25 cellular contexts compared by ENCODE assay signal in the genomic region with DNA sequence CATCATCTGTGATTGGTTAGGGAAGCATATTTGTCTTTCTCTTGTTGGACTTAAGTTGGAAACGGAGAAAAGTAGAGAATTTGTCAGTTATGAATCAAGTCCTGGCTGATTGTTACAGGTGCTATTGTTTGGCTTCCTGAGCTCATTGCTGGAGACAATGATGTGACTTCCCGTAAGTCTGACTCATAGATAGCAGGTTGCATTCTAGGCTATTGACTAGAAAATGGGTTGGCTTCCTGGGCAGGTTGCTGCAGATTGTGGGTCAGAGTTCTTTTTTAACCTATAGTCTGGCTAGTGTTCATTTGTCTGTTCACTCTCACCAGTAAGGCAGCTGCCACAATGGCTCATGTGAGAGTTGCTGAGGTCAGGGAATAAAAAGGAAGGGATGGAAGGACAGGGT.
A peak's percentile ranks its signal among the peaks of the same experiment; 100 is the strongest.
DNase-seq lines count a peak whose midpoint lies in the region; ATAC-seq and TF ChIP-seq lines count a peak whose summit lies in the region.
"Had no signal": no experiment of that assay in that cellular context is flagged by ENCODE, and none has a peak within 500 bp of the region (broad histone marks: within the 10 kb centered on the region; RNA-seq: fewer than 3 reads in every experiment).

No MANE protein-coding gene starts in this region.

- no peak for TF ChIP-seq EP300 in esophagus muscularis mucosa (IDR thresholded peaks at IDR 0.05)

- no peaks in the 10 kb centered on the region for H3K4me1 Mint-ChIP-seq in activated CD4-positive, alpha-beta T cell treated with anti-CD3 and anti-CD28 coated beads for 36 hours
- H3K4me1 Mint-ChIP-seq: activated naive CD4-positive, alpha-beta T cell treated with anti-CD3 and anti-CD28 coated beads, Interleukin-2, amount 50 U/mL, for 24 hours had no signal

- H3K4me3 ChIP-seq in esophagus muscularis mucosa: no peak overlapping the region
- H3K4me3 ChIP-seq: A549; ascending aorta; BLaER1 treated with 17β-estradiol and CSF1 and Interleukin-3, amounts not matched to agents 10 nM and 100 nM; gastrocnemius medialis; GM12878; HAP-1; prostate gland; SJSA1; stomach had no signal

- no peak overlapping the region for H3K27ac ChIP-seq in esophagus muscularis mucosa (replicated peaks in 1 of 4)
- H3K27ac ChIP-seq: A549; ascending aorta; BLaER1 treated with 17β-estradiol and CSF1 and Interleukin-3, amounts not matched to agents 10 nM and 100 nM; gastrocnemius medialis; prostate gland; SJSA1; stomach had no signal

- peaks cover 0 to 3% (median 1%) of the 10 kb centered on the region in 4 donors for H3K9me3 ChIP-seq in esophagus muscularis mucosa
- H3K9me3 ChIP-seq: A549, gastrocnemius medialis, HAP-1, prostate gland, SJSA1 had no signal

- H3K27me3 ChIP-seq in esophagus muscularis mucosa: no peaks in the 10 kb centered on the region
- H3K27me3 ChIP-seq: ascending aorta; BLaER1 treated with 17β-estradiol and CSF1 and Interleukin-3, amounts not matched to agents 10 nM and 100 nM; gastrocnemius medialis; SJSA1; stomach had no signal

- peaks cover 4% of the 10 kb centered on the region for H3K27me3 Mint-ChIP-seq in activated CD4-positive, alpha-beta T cell treated with anti-CD3 and anti-CD28 coated beads for 36 hours
- H3K27me3 Mint-ChIP-seq: activated naive CD4-positive, alpha-beta T cell treated with anti-CD3 and anti-CD28 coated beads, Interleukin-2, amount 50 U/mL, for 24 hours had no signal

- CTCF ChIA-PET in activated CD4-positive, alpha-beta T cell treated with anti-CD3 and anti-CD28 coated beads for 36 hours (lab: Charles Lee): interaction anchor here (0.5 kb wide), 1 partner anchor 1156 kb away, joined by 3 read pairs; no protein-coding TSS in a partner anchor

- WGBS in esophagus muscularis mucosa: 89% methylated on average over 2 of the region's 2 CpGs

- H3K36me3 Mint-ChIP-seq in activated CD4-positive, alpha-beta T cell treated with anti-CD3 and anti-CD28 coated beads for 36 hours (ENCODE audit: low read depth): no peaks in the 10 kb centered on the region
- H3K36me3 Mint-ChIP-seq: activated naive CD4-positive, alpha-beta T cell treated with anti-CD3 and anti-CD28 coated beads, Interleukin-2, amount 50 U/mL, for 24 hours had no signal

- peak; percentile 47 for ATAC-seq in activated CD4-positive, alpha-beta T cell treated with anti-CD3 and anti-CD28 coated beads for 36 hours
- ATAC-seq in HG03159 (IDR thresholded peaks at IDR 0.05; ENCODE audit: unreplicated experiment): no peak
- ATAC-seq: A549, gastrocnemius medialis, GM12878, WTC11 had no signal

- no peak for DNase-seq in activated CD4-positive, alpha-beta T cell treated with anti-CD3 and anti-CD28 coated beads for 36 hours
- DNase-seq in activated CD4-positive, alpha-beta T cell treated with anti-CD3 and anti-CD28 coated beads for 1 hour: no peak
- peak; percentile 82 for DNase-seq in SHP77 treated with DMSO at 0.1 percent for 48 hours (lab: John Stamatoyannopoulos, UW)
- DNase-seq in esophagus muscularis mucosa (ENCODE audit: extremely low spot score): peak; percentile 42
- peak; percentile 56 for DNase-seq in renal cortical epithelial cell (ENCODE audit: low read depth)
- DNase-seq in GM19240 (ENCODE audit: insufficient read length, low spot score): no peak
- DNase-seq in activated CD4-positive, CD25-positive, alpha-beta regulatory T cell treated with anti-CD3 and anti-CD28 coated beads, Interleukin-2, amount 50 U/mL, for 72 hours: no peak
- DNase-seq: gastrocnemius medialis; IMR-90; midbrain; NCI-H524 treated with DMSO at 0.1 percent for 48 hours; OCI-M1; small intestine; stimulated activated CD4-positive, alpha-beta T cell treated with anti-CD3 and anti-CD28 coated beads, Interleukin-4, amount 100 ng/mL, for 24 hours; stomach had no signal

- intact Hi-C loops in activated CD4-positive, alpha-beta T cell treated with anti-CD3 and anti-CD28 coated beads for 36 hours (cut with DNase I, micrococcal nuclease): no loop called here
- intact Hi-C loops in esophagus muscularis mucosa (cut with DNase I): no loop called here

- POLR2A ChIA-PET in activated CD4-positive, alpha-beta T cell treated with anti-CD3 and anti-CD28 coated beads for 36 hours (lab: Charles Lee): no interaction called here

- no peaks in the 10 kb centered on the region for H3K36me3 ChIP-seq in esophagus muscularis mucosa
- H3K36me3 ChIP-seq: ascending aorta; BLaER1 treated with 17β-estradiol and CSF1 and Interleukin-3, amounts not matched to agents 10 nM and 100 nM; gastrocnemius medialis; HAP-1; prostate gland; SJSA1; stomach had no signal

- H3K4me3 Mint-ChIP-seq in activated CD4-positive, alpha-beta T cell treated with anti-CD3 and anti-CD28 coated beads for 36 hours: no peak overlapping the region
- H3K4me3 Mint-ChIP-seq: activated naive CD4-positive, alpha-beta T cell treated with anti-CD3 and anti-CD28 coated beads, Interleukin-2, amount 50 U/mL, for 24 hours; WTC11 had no signal

- no peak overlapping the region for H3K27ac Mint-ChIP-seq in activated CD4-positive, alpha-beta T cell treated with anti-CD3 and anti-CD28 coated beads for 36 hours
- H3K27ac Mint-ChIP-seq: activated naive CD4-positive, alpha-beta T cell treated with anti-CD3 and anti-CD28 coated beads, Interleukin-2, amount 50 U/mL, for 24 hours; WTC11 had no signal

- H3K4me1 ChIP-seq in esophagus muscularis mucosa: peaks cover 0 to 16% (median 14%) of the 10 kb centered on the region in 4 donors
- H3K4me1 ChIP-seq: A549, ascending aorta, gastrocnemius medialis, HAP-1, prostate gland, SJSA1 had no signal

- TF ChIP-seq POLR2A in esophagus muscularis mucosa (IDR thresholded peaks at IDR 0.05; ENCODE audit: low read depth): no peak

- no peak for TF ChIP-seq CTCF in esophagus muscularis mucosa (IDR thresholded peaks at IDR 0.05)

- H3K9me3 Mint-ChIP-seq in activated CD4-positive, alpha-beta T cell treated with anti-CD3 and anti-CD28 coated beads for 36 hours (ENCODE audit: low read depth): no peaks in the 10 kb centered on the region

Comparison
In these comparisons a context has a peak if more than half of its experiments do, and no peak if none do; other contexts are left out.
1. DNase-seq: peak in SHP77 treated with DMSO at 0.1 percent for 48 hours (single experiment), esophagus muscularis mucosa (single experiment) and renal cortical epithelial cell (single experiment); none in activated CD4-positive, alpha-beta T cell treated with anti-CD3 and anti-CD28 coated beads for 36 hours (single experiment), activated CD4-positive, alpha-beta T cell treated with anti-CD3 and anti-CD28 coated beads for 1 hour (single experiment), GM19240 (single experiment) and activated CD4-positive, CD25-positive, alpha-beta regulatory T cell treated with anti-CD3 and anti-CD28 coated beads, Interleukin-2, amount 50 U/mL, for 72 hours (single experiment).